ENCODE assay signal across 7 cellular contexts in genomic region chr16:85673529-85674417, GRCh38.
DNase-seq lines count a peak whose midpoint lies in the region; ATAC-seq and TF ChIP-seq lines count a peak whose summit lies in the region.

No MANE protein-coding gene starts in this region.

- ATAC-seq in stimulated activated naive CD8-positive, alpha-beta T cell treated with anti-CD3 and anti-CD28 coated beads, Interleukin-15, Interleukin-2, amounts not matched to agents 100 U/mL and 50 U/mL, for 24 hours, result peak; percentile 22
- ATAC-seq in GM18858 (IDR thresholded peaks at IDR 0.05; ENCODE audit: unreplicated experiment), result no peak

- DNase-seq in NCI-H1092 (lab: John Stamatoyannopoulos, UW), result peak; percentile 91
- peak; percentile 74 for DNase-seq in iris pigment epithelial cell (ENCODE audit: low read depth)
- DNase-seq in stimulated activated naive CD8-positive, alpha-beta T cell treated with anti-CD3 and anti-CD28 coated beads, Interleukin-15, Interleukin-2, amounts not matched to agents 100 U/mL and 50 U/mL, for 24 hours, result no peak
- DNase-seq in stimulated activated CD4-positive, alpha-beta T cell treated with anti-CD3 and anti-CD28 coated beads, Interleukin-2, amount 100 ng/mL, for 24 hours, result no peak
- no peak for DNase-seq in midbrain (lab: John Stamatoyannopoulos, UW)

- TF ChIP-seq CTCF in VCaP (conservative IDR thresholded peaks at IDR 0.05), result no peak

- peak overlapping the region; percentile 28; the same call in 1 of the 2 replicates for H3K27ac ChIP-seq in VCaP

Comparison
In these comparisons a context has a peak if more than half of its experiments do, and no peak if none do; other contexts are left out.
1. DNase-seq: peak in NCI-H1092 (single experiment) and iris pigment epithelial cell (single experiment); none in stimulated activated naive CD8-positive, alpha-beta T cell treated with anti-CD3 and anti-CD28 coated beads, Interleukin-15, Interleukin-2, amounts not matched to agents 100 U/mL and 50 U/mL, for 24 hours (single experiment), stimulated activated CD4-positive, alpha-beta T cell treated with anti-CD3 and anti-CD28 coated beads, Interleukin-2, amount 100 ng/mL, for 24 hours (0 of 2) and midbrain (single experiment).